ENCODE assay signal across 8 cellular contexts in the genomic region with DNA sequence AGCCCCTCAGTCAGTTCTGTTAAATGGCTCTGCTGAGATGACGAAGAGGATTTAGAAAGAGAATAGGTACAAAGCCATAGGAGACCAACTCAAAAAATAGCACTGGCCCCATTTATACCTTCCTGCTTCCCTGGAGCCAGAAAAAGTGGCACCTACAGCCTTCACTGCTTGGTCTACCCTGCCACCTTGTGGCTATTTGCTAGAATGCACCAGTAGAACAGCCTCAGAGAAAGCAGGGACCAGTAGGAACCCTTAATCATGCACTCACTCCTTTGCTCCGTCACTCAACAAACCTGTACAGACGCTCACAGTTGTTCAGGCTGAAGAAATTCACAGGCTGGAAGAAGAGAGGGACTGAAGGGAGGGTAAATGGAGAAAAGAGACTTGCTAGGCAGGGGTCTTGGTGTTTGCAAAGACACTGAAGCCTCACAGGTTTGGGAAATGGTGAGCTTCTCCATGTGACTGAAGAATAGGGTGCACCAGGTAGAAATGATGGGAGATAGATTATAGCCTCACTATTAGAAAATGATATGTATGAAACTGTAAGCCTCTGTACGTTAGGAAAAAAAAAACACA. TPM values are rescaled to one million over a fixed set of nuclear protein-coding genes. Genes with fewer than 3 reads are reported as not detected.
A peak's percentile ranks its signal among the peaks of the same experiment; 100 is the strongest.
DNase-seq lines count a peak whose midpoint lies in the region; ATAC-seq and TF ChIP-seq lines count a peak whose summit lies in the region.

No MANE protein-coding gene starts in this region.

- no peaks in the 10 kb centered on the region for H3K9me3 Mint-ChIP-seq in progenitor cell of endocrine pancreas (ENCODE audit: low read depth)

- H3K4me3 ChIP-seq in NB4 (ENCODE audit: low read depth, low read length): no peak overlapping the region

- no peak overlapping the region for H3K27ac Mint-ChIP-seq in progenitor cell of endocrine pancreas

- H3K36me3 Mint-ChIP-seq in progenitor cell of endocrine pancreas (ENCODE audit: insufficient read depth): no peaks in the 10 kb centered on the region

- no peak for TF ChIP-seq POLR2A in NB4 (IDR thresholded peaks at IDR 0.05; ENCODE audit: extremely low read depth, insufficient read length)

- TF ChIP-seq CTCF in GM12801 (IDR thresholded peaks at IDR 0.05; ENCODE audit: extremely low read depth, insufficient read length) (peak; percentile 70), NB4 (IDR thresholded peaks at IDR 0.05; ENCODE audit: low read depth, low read length) (peak; percentile 88), progenitor cell of endocrine pancreas (IDR thresholded peaks at IDR 0.05; ENCODE audit: unreplicated experiment) (peak; percentile 91)

- no peak overlapping the region for H3K4me3 Mint-ChIP-seq in progenitor cell of endocrine pancreas (ENCODE audit: low read depth)

- CTCF ChIA-PET in HEK293T (lab: Yijun Ruan, JAX): interaction anchor here (1.0 to 2.1 kb wide), 3 partner anchors 13 to 601 kb away, joined by 4 to 11 read pairs (median 4); no protein-coding TSS in a partner anchor

- H3K4me1 Mint-ChIP-seq in progenitor cell of endocrine pancreas (ENCODE audit: low read depth): peaks cover 4% of the 10 kb centered on the region

- POLR2A ChIA-PET in HEK293T (lab: Yijun Ruan, JAX): no interaction called here

- peaks cover 36% of the 10 kb centered on the region for H3K27me3 Mint-ChIP-seq in progenitor cell of endocrine pancreas

- ATAC-seq in HG03097 (IDR thresholded peaks at IDR 0.05; ENCODE audit: low FRiP score, unreplicated experiment): no peak

- DNase-seq in HEK293T (ENCODE audit: extremely low spot score) (peak; percentile 65), NB4 (ENCODE audit: low read depth) (peak; percentile 66), SIG-M5 treated with dmso at 0.1 percent for 504 hours (lab: John Stamatoyannopoulos, UW; ENCODE audit: unreplicated experiment) (peak; percentile 71), germinal center (ENCODE audit: low spot score) (peak; percentile 79), progenitor cell of endocrine pancreas (ENCODE audit: low spot score, unreplicated experiment) (peak; percentile 69)
- DNase-seq in activated naive CD4-positive, alpha-beta T cell (lab: John Stamatoyannopoulos, UW): peak; percentile 13 to 48 (median 18)

TF ChIP-seq in HEK293T, 16 proteins besides CTCF, POLR2A, EP300 and RAD21:
- TF ChIP-seq FOXM1 (IDR thresholded peaks at IDR 0.05; ENCODE audit: borderline replicate concordance) (no peak), TARDBP (IDR thresholded peaks at IDR 0.05) (no peak), ARNT (IDR thresholded peaks at IDR 0.05) (no peak), BHLHE40 (IDR thresholded peaks at IDR 0.05; ENCODE audit: borderline replicate concordance) (no peak), FOXK2 (IDR thresholded peaks at IDR 0.05) (no peak), SP1 (IDR thresholded peaks at IDR 0.05) (no peak), NFRKB (IDR thresholded peaks at IDR 0.05) (no peak), L3MBTL2 (conservative IDR thresholded peaks at IDR 0.05) (no peak), FOXA1 (IDR thresholded peaks at IDR 0.05) (no peak), CTBP1 (IDR thresholded peaks at IDR 0.05; ENCODE audit: borderline replicate concordance) (no peak), SUZ12 (IDR thresholded peaks at IDR 0.05) (no peak), ELF4 (IDR thresholded peaks at IDR 0.05) (no peak), ZNF384 (IDR thresholded peaks at IDR 0.05) (no peak)
- TF ChIP-seq, protein P1, sequence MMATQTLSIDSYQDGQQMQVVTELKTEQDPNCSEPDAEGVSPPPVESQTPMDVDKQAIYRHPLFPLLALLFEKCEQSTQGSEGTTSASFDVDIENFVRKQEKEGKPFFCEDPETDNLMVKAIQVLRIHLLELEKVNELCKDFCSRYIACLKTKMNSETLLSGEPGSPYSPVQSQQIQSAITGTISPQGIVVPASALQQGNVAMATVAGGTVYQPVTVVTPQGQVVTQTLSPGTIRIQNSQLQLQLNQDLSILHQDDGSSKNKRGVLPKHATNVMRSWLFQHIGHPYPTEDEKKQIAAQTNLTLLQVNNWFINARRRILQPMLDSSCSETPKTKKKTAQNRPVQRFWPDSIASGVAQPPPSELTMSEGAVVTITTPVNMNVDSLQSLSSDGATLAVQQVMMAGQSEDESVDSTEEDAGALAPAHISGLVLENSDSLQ (IDR thresholded peaks at IDR 0.05): no peak

RNA-seq across cellular contexts. Expression of a gene that starts 12.1 kb away (rescaled TPM):
- not detected in 2 replicates for total RNA-seq in progenitor cell of endocrine pancreas

RNA-seq across cellular contexts. Expression of a gene that starts 30.8 kb away (rescaled TPM):
- total RNA-seq in progenitor cell of endocrine pancreas: 21.3 and 22.8 TPM in 2 replicates

RNA-seq across cellular contexts. Expression of a gene that starts 44.3 kb away (rescaled TPM):
- 52.5 and 84.3 TPM in 2 replicates for total RNA-seq in progenitor cell of endocrine pancreas

Comparison
In these comparisons a context has a peak if more than half of its experiments do, and no peak if none do; other contexts are left out.
1. DNase-seq: peak in every context shown above with its lines; median percentile 79 in germinal center; 71 in SIG-M5 treated with dmso at 0.1 percent for 504 hours; 69 in progenitor cell of endocrine pancreas; 66 in NB4; 65 in HEK293T; 18 in activated naive CD4-positive, alpha-beta T cell.